ENCODE assay signal across 18 cellular contexts in genomic region chr22:41043727-41044126, GRCh38.
"Had no signal": no experiment of that assay in that cellular context is flagged by ENCODE, and none has a peak within 500 bp of the region (broad histone marks: within the 10 kb centered on the region; RNA-seq: fewer than 3 reads in every experiment).

No MANE protein-coding gene starts in this region.

- DNase-seq: activated CD4-positive, alpha-beta memory T cell treated with anti-CD3 and anti-CD28 coated beads, Interleukin-2, amount 10 ng/mL, durations not matched to agents 7 days and 5 days; activated CD4-positive, alpha-beta T cell treated with anti-CD3 and anti-CD28 coated beads for 48 hours; activated CD4-positive, CD25-positive, alpha-beta regulatory T cell; activated naive CD4-positive, alpha-beta T cell treated with anti-CD3 and anti-CD28 coated beads for 36 hours; activated T-cell treated with anti-CD3 and anti-CD28 coated beads, Interleukin-2, amount 50 U/mL, for 24 hours; brain microvascular endothelial cell; central memory CD4-positive, alpha-beta T cell; endodermal cell; foreskin melanocyte; lower lobe of right lung; naive thymus-derived CD8-positive, alpha-beta T cell; ovary; stimulated activated CD4-positive, alpha-beta T cell treated with anti-CD3 and anti-CD28 coated beads, Interleukin-4, amount 100 ng/mL, for 1 hour; stimulated activated naive CD8-positive, alpha-beta T cell treated with anti-CD3 and anti-CD28 coated beads, Interleukin-15, amount 100 ng/mL, for 72 hours; trophoblast cell had no signal

- H3K4me3 ChIP-seq: lower lobe of right lung, ovary, smooth muscle cell had no signal

- H3K27ac ChIP-seq: brain microvascular endothelial cell, epithelial cell of prostate, lower lobe of right lung, ovary had no signal

- H3K9me3 ChIP-seq: lower lobe of right lung, ovary had no signal

- ATAC-seq: naive thymus-derived CD8-positive, alpha-beta T cell; sciatic nerve; stimulated activated naive CD8-positive, alpha-beta T cell treated with anti-CD3 and anti-CD28 coated beads, Interleukin-15, amount 100 ng/mL, for 72 hours had no signal

- H3K36me3 ChIP-seq: brain microvascular endothelial cell, lower lobe of right lung, ovary had no signal

- H3K27me3 ChIP-seq: brain microvascular endothelial cell, ovary had no signal
